ENCODE assay signal across 10 cellular contexts in the genomic region with DNA sequence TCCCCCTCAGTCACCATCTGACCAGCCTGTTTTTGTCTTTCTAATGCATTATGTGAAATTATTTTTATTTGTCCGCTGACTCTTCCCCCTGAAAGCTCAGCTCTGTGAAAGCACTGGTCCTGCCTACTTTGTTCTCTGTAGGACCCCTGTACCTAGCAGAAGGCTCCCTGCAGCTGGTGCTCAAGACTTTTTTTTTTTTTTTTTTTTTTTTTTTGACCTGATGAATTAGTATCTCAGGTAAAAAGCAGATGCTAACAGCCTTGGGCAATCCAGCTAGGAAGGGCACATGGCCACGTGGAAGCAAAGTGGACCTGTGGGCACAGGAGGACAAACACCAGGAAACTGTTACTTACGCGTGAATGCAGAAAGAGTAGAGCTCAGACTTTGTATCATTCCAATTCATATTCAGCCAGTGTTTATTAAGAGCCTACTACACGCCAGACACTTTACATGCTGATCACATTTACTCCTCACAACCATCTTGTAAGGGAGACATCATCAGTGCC. TPM values are rescaled to one million over a fixed set of nuclear protein-coding genes. Genes with fewer than 3 reads are reported as not detected.
DNase-seq lines count a peak whose midpoint lies in the region; ATAC-seq and TF ChIP-seq lines count a peak whose summit lies in the region.
"Had no signal": no experiment of that assay in that cellular context is flagged by ENCODE, and none has a peak within 500 bp of the region (broad histone marks: within the 10 kb centered on the region; RNA-seq: fewer than 3 reads in every experiment).

No MANE protein-coding gene starts in this region.

- H3K4me1 ChIP-seq in GM23248 (ENCODE audit: insufficient read depth) (no peaks in the 10 kb centered on the region), PC-9 (replicated peaks; ENCODE audit: insufficient read depth) (peaks cover 7% of the 10 kb centered on the region; the same call in 1 of the 2 replicates), esophagus muscularis mucosa (peaks cover 16 to 44% (median 33%) of the 10 kb centered on the region in 4 donors)

- H3K27me3 ChIP-seq in GM23248 (replicated peaks; ENCODE audit: insufficient read depth) (no peaks in the 10 kb centered on the region), PC-9 (ENCODE audit: insufficient read depth, low read depth) (no peaks in the 10 kb centered on the region), esophagus muscularis mucosa (no peaks in the 10 kb centered on the region)

- peaks cover 14% of the 10 kb centered on the region; the same call in 1 of the 2 replicates for H3K79me2 ChIP-seq in GM23248 (ENCODE audit: insufficient read depth)
- peaks cover 5% of the 10 kb centered on the region; the same call in 1 of the 2 replicates for H3K79me2 ChIP-seq in PC-9 (ENCODE audit: low read depth)

- peak overlapping the region; percentile 54 for H3K4me2 ChIP-seq in GM23248 (ENCODE audit: unreplicated experiment)
- H3K4me2 ChIP-seq in PC-9 = peak overlapping the region; percentile 94

- 87 to 91% methylated on average over 5 of the region's 5 CpGs for WGBS in GM23248 (ENCODE audit: low coverage in 1 of 2, low lambda C conversion rate in 2 of 2, missing lambda C conversion rate in 2 of 2), 2 experiments
- 97% methylated on average over 5 of the region's 5 CpGs for WGBS in esophagus muscularis mucosa

- H4K20me1 ChIP-seq in GM23248 (ENCODE audit: insufficient read depth) = no peaks in the 10 kb centered on the region
- peaks cover 8% of the 10 kb centered on the region for H4K20me1 ChIP-seq in PC-9 (ENCODE audit: insufficient read depth)

- ATAC-seq in GM21576 (IDR thresholded peaks at IDR 0.05; ENCODE audit: unreplicated experiment) = no peak
- ATAC-seq in activated CD4-positive, CD25-positive, alpha-beta regulatory T cell treated with anti-CD3 and anti-CD28 coated beads, Interleukin-2, amount 50 U/mL, for 24 hours = no peak

- no peaks in the 10 kb centered on the region for H3K36me3 ChIP-seq in GM23248 (ENCODE audit: low read depth)
- H3K36me3 ChIP-seq in PC-9 (ENCODE audit: low read depth) = no peaks in the 10 kb centered on the region
- peaks cover 37 to 47% (median 46%) of the 10 kb centered on the region in 4 donors for H3K36me3 ChIP-seq in esophagus muscularis mucosa

- H3K9me3 ChIP-seq in GM23248 (ENCODE audit: low read depth) = no peaks in the 10 kb centered on the region
- H3K9me3 ChIP-seq in PC-9 (ENCODE audit: insufficient read depth, low read depth) = no peaks in the 10 kb centered on the region
- H3K9me3 ChIP-seq in esophagus muscularis mucosa = no peaks in the 10 kb centered on the region

- no TSS peak for BruUV-seq in PC-9 (replicated peaks; lab: Mats Ljungman, UMichigan)

- DNase-seq in GM23248 (no peak), PC-9 (no peak), esophagus muscularis mucosa (ENCODE audit: extremely low spot score) (no peak), posterior vena cava (ENCODE audit: low spot score) (peak; percentile 14), GM03348 (ENCODE audit: low spot score) (no peak), kidney tubule cell (ENCODE audit: low spot score) (no peak)
- DNase-seq: NCI-H2081 treated with DMSO at 0.1 percent for 48 hours had no signal

- H3K9ac ChIP-seq in GM23248 = no peak overlapping the region

- intact Hi-C loops in PC-9 (cut with micrococcal nuclease; ENCODE audit: unreplicated experiment) = no loop called here
- intact Hi-C loops in esophagus muscularis mucosa (cut with DNase I) = loop anchor here (5.0 kb wide), 1 partner anchor 44 kb away; a partner anchor contains a TSS
- intact Hi-C loops in posterior vena cava (cut with DNase I) = no loop called here

- TF ChIP-seq CTCF in PC-9 (conservative IDR thresholded peaks at IDR 0.05) (no peak), esophagus muscularis mucosa (IDR thresholded peaks at IDR 0.05) (no peak)

- no peaks in the 10 kb centered on the region for H3F3A ChIP-seq in GM23248 (ENCODE audit: insufficient read depth)
- H3F3A ChIP-seq in PC-9 (ENCODE audit: insufficient read depth, low read depth) = peaks cover 7% of the 10 kb centered on the region; the same call in 1 of the 2 replicates

- no peak for TF ChIP-seq POLR2A in esophagus muscularis mucosa (IDR thresholded peaks at IDR 0.05; ENCODE audit: low read depth)

- H2AFZ ChIP-seq in GM23248 (peak overlapping the region; percentile 43; the same call in 1 of the 2 replicates), PC-9 (no peak overlapping the region)

- in situ Hi-C loops in GM23248 (cut with MboI) = no loop called here

- H3K4me3 ChIP-seq in GM23248 (peak overlapping the region; percentile 76), PC-9 (peak overlapping the region; percentile 74; the same call in 1 of the 2 replicates), esophagus muscularis mucosa (peak overlapping the region; percentile 77 to 91 (median 84))

- H3K27ac ChIP-seq in GM23248 (no peak overlapping the region), PC-9 (no peak overlapping the region), esophagus muscularis mucosa (replicated peaks in 1 of 4) (peak overlapping the region; percentile 62 to 80 (median 78))

- no peak for TF ChIP-seq EP300 in esophagus muscularis mucosa (IDR thresholded peaks at IDR 0.05)

- no peaks in the 10 kb centered on the region for H3K9me2 ChIP-seq in GM23248 (ENCODE audit: insufficient read depth)
- no peaks in the 10 kb centered on the region for H3K9me2 ChIP-seq in PC-9 (ENCODE audit: insufficient read depth)

- CTCF ChIA-PET in PC-9 (lab: Charles Lee) = interaction anchor here (0.6 kb wide), 2 partner anchors 60 to 92 kb away, joined by 3 to 11 read pairs; a partner anchor contains a TSS

- POLR2A ChIA-PET in PC-9 (lab: Charles Lee; ENCODE audit: unreplicated experiment) = interaction anchor here (0.6 kb wide), 2 partner anchors 36 to 565 kb away, joined by 4 to 12 read pairs; no protein-coding TSS in a partner anchor

RNA-seq across cellular contexts. Expression of a gene that starts 0.6 kb away (rescaled TPM):
- total RNA-seq in GM23248 (2014; rRNA removed; shearing (Covaris generic)) = 30.9 and 50.9 TPM in 2 replicates
- 28.8 and 29.4 TPM in 2 replicates for polyA plus RNA-seq in GM23248 (2016; fragmentation: Nextera tagmentation; extraction: Ambion mirVana)
- total RNA-seq in PC-9 (2021) (39.7 and 48.8 TPM in 2 replicates), esophagus muscularis mucosa (10 to 100 TPM; 16.1 to 36.3 (median 23.2) TPM), posterior vena cava (10 to 100 TPM; 12.9 to 15.6 TPM)

RNA-seq across cellular contexts. Expression of a gene that starts 18.3 kb away (rescaled TPM):
- 57.8 and 76.0 TPM in 2 replicates for total RNA-seq in GM23248 (2014; rRNA removed; shearing (Covaris generic))
- 68.8 and 72.7 TPM in 2 replicates for polyA plus RNA-seq in GM23248 (2016; fragmentation: Nextera tagmentation; extraction: Ambion mirVana)
- total RNA-seq in PC-9 (2021) (57.6 and 64.2 TPM in 2 replicates), esophagus muscularis mucosa (10 to 100 TPM; 41.9 to 55.5 (median 47.2) TPM), posterior vena cava (10 to 100 TPM; 27.6 to 33.8 TPM)

RNA-seq across cellular contexts. Expression of a gene that starts 23.6 kb away (rescaled TPM):
- 36.4 and 47.3 TPM in 2 replicates for total RNA-seq in GM23248 (2014; rRNA removed; shearing (Covaris generic))
- polyA plus RNA-seq in GM23248 (2016; fragmentation: Nextera tagmentation; extraction: Ambion mirVana) = 18.4 and 18.5 TPM in 2 replicates
- total RNA-seq in PC-9 (2021) (17.4 and 21.6 TPM in 2 replicates), esophagus muscularis mucosa (10 to 100 TPM; 21.6 to 49.5 (median 27.5) TPM), posterior vena cava (1 to 10 TPM; 6.9 to 8.4 TPM)

RNA-seq across cellular contexts. Expression of a gene that starts 45.8 kb away (rescaled TPM):
- total RNA-seq in GM23248 (2014; rRNA removed; shearing (Covaris generic)) = 14.0 and 27.0 TPM in 2 replicates
- polyA plus RNA-seq in GM23248 (2016; fragmentation: Nextera tagmentation; extraction: Ambion mirVana) = 20.5 TPM in 2 replicates
- total RNA-seq in PC-9 (2021) = 101 and 109 TPM in 2 replicates
- total RNA-seq in esophagus muscularis mucosa = 1 to 10 TPM in 1 of 4 donors, under 1 TPM in 3; 0.83 to 1.7 (median 0.97) TPM
- total RNA-seq in posterior vena cava = 1 to 10 TPM; 1.8 to 1.9 TPM

RNA-seq across cellular contexts. Expression of a gene that starts 46.9 kb away (rescaled TPM):
- not detected in 2 replicates for total RNA-seq in GM23248 (2014; rRNA removed; shearing (Covaris generic))
- polyA plus RNA-seq in GM23248 (2016; fragmentation: Nextera tagmentation; extraction: Ambion mirVana) = not detected in 2 replicates
- total RNA-seq in PC-9 (2021) (not detected in 2 replicates), esophagus muscularis mucosa (not detected), posterior vena cava (not detected)
- total RNA-seq: epithelial cell of proximal tubule had no signal

Comparison
In these comparisons a context has a peak if more than half of its experiments do, and no peak if none do; other contexts are left out.
1. H3K27ac ChIP-seq: peak in esophagus muscularis mucosa (4 of 4); none in GM23248 (single experiment) and PC-9 (single experiment).
2. Peak in every context shown above with its lines, with median percentiles within 50 percentile points of each other: H3K4me3 ChIP-seq.